ENCODE assay signal across 1 cellular context in genomic region chr6:43903739-43904290, GRCh38.
TF ChIP-seq lines count a peak whose summit lies in the region.

No MANE protein-coding gene starts in this region.

TF ChIP-seq in IMR-90, 13 proteins besides CTCF, POLR2A, EP300 and RAD21 (continued from another document):
- TF ChIP-seq USF2 (IDR thresholded peaks at IDR 0.05; ENCODE audit: low read depth, low read length) (no peak), CEBPB (IDR thresholded peaks at IDR 0.05; ENCODE audit: low read depth, low read length) (no peak), BHLHE40 (IDR thresholded peaks at IDR 0.05; ENCODE audit: low read depth, low read length) (no peak), RCOR1 (IDR thresholded peaks at IDR 0.05; ENCODE audit: insufficient replicate concordance, low read length) (no peak), FOS (IDR thresholded peaks at IDR 0.05; ENCODE audit: low read depth, low read length) (no peak), MAZ (IDR thresholded peaks at IDR 0.05; ENCODE audit: borderline replicate concordance, low read depth, low read length) (no peak), ELK1 (IDR thresholded peaks at IDR 0.05; ENCODE audit: borderline replicate concordance, low read depth, low read length) (no peak), NFE2L2 (IDR thresholded peaks at IDR 0.05; ENCODE audit: low read depth, low read length) (no peak)
